In the genomic region with DNA sequence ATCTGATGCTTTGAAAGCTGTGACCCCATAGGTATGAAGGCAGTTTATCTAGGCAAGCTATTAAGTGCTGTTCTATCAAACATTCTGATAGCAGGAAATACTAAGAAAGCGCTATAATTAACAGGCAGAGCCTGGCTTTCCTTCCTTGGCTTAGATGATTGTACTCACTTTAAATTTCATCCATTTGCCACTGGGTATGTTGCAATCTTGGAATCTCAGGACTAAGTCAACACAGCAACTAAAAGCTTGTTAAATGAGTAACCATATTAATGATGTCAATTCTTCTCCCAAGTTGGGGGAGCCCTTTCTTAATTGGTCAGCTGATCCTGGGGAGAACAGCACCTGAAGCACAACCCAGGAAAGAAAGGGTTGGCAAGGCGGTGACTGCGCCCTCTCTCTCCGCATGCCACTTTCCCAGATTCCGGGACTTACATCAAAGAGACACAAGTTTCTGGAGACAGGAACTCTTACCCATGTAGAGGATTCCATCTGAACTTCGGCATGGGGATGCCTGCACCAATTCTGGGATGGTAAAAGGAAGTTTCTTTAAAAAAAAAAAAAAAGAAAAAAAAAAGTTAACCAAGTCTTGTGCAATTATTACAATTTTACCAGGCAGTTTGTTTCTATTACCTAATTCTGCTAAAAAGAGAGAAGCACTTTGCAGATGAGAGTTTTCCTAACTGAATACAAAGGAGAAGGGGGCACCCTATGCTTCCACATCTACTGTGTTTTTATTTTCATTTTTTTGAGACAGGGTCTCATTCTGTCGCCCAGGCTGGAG, we compare ENCODE assay signal across 1 cellular context.
TF ChIP-seq lines count a peak whose summit lies in the region.

No MANE protein-coding gene starts in this region.

TF ChIP-seq in HepG2, 621 proteins besides CTCF, POLR2A, EP300 and RAD21 (continued from another document and continues in another):
- TF ChIP-seq, protein P1, sequence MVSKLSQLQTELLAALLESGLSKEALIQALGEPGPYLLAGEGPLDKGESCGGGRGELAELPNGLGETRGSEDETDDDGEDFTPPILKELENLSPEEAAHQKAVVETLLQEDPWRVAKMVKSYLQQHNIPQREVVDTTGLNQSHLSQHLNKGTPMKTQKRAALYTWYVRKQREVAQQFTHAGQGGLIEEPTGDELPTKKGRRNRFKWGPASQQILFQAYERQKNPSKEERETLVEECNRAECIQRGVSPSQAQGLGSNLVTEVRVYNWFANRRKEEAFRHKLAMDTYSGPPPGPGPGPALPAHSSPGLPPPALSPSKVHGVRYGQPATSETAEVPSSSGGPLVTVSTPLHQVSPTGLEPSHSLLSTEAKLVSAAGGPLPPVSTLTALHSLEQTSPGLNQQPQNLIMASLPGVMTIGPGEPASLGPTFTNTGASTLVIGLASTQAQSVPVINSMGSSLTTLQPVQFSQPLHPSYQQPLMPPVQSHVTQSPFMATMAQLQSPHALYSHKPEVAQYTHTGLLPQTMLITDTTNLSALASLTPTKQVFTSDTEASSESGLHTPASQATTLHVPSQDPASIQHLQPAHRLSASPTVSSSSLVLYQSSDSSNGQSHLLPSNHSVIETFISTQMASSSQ (IDR thresholded peaks at IDR 0.05; ENCODE audit: low read depth), result peak; percentile 82
- TF ChIP-seq, protein P1 (CRISPR knock-in tag; IDR thresholded peaks at IDR 0.05; ENCODE audit: borderline replicate concordance), result peak; percentile 86; the same call in 1 of the 2 replicates
- TF ChIP-seq, protein P2, sequence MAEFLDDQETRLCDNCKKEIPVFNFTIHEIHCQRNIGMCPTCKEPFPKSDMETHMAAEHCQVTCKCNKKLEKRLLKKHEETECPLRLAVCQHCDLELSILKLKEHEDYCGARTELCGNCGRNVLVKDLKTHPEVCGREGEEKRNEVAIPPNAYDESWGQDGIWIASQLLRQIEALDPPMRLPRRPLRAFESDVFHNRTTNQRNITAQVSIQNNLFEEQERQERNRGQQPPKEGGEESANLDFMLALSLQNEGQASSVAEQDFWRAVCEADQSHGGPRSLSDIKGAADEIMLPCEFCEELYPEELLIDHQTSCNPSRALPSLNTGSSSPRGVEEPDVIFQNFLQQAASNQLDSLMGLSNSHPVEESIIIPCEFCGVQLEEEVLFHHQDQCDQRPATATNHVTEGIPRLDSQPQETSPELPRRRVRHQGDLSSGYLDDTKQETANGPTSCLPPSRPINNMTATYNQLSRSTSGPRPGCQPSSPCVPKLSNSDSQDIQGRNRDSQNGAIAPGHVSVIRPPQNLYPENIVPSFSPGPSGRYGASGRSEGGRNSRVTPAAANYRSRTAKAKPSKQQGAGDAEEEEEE (CRISPR knock-in tag; IDR thresholded peaks at IDR 0.05; ENCODE audit: borderline replicate concordance), result no peak
- no peak for TF ChIP-seq PRPF4 (IDR thresholded peaks at IDR 0.05; ENCODE audit: low read depth, low read length, poor library complexity, severe bottlenecking)
- peak; percentile 23; the same call in 1 of the 2 replicates for TF ChIP-seq SMYD3 (CRISPR knock-in tag; IDR thresholded peaks at IDR 0.05)
- TF ChIP-seq FOXA3 (CRISPR knock-in tag; IDR thresholded peaks at IDR 0.05), result peak; percentile 95
- no peak for TF ChIP-seq ZNF337 (CRISPR knock-in tag; IDR thresholded peaks at IDR 0.05; ENCODE audit: borderline replicate concordance, low read depth)
- TF ChIP-seq, protein P3, sequence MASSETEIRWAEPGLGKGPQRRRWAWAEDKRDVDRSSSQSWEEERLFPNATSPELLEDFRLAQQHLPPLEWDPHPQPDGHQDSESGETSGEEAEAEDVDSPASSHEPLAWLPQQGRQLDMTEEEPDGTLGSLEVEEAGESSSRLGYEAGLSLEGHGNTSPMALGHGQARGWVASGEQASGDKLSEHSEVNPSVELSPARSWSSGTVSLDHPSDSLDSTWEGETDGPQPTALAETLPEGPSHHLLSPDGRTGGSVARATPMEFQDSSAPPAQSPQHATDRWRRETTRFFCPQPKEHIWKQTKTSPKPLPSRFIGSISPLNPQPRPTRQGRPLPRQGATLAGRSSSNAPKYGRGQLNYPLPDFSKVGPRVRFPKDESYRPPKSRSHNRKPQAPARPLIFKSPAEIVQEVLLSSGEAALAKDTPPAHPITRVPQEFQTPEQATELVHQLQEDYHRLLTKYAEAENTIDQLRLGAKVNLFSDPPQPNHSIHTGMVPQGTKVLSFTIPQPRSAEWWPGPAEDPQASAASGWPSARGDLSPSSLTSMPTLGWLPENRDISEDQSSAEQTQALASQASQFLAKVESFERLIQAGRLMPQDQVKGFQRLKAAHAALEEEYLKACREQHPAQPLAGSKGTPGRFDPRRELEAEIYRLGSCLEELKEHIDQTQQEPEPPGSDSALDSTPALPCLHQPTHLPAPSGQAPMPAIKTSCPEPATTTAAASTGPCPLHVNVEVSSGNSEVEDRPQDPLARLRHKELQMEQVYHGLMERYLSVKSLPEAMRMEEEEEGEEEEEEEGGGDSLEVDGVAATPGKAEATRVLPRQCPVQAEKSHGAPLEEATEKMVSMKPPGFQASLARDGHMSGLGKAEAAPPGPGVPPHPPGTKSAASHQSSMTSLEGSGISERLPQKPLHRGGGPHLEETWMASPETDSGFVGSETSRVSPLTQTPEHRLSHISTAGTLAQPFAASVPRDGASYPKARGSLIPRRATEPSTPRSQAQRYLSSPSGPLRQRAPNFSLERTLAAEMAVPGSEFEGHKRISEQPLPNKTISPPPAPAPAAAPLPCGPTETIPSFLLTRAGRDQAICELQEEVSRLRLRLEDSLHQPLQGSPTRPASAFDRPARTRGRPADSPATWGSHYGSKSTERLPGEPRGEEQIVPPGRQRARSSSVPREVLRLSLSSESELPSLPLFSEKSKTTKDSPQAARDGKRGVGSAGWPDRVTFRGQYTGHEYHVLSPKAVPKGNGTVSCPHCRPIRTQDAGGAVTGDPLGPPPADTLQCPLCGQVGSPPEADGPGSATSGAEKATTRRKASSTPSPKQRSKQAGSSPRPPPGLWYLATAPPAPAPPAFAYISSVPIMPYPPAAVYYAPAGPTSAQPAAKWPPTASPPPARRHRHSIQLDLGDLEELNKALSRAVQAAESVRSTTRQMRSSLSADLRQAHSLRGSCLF (CRISPR knock-in tag; IDR thresholded peaks at IDR 0.05; ENCODE audit: borderline replicate concordance), result no peak
- TF ChIP-seq SPEN (CRISPR knock-in tag; IDR thresholded peaks at IDR 0.05; ENCODE audit: low read depth), result no peak
- no peak for TF ChIP-seq ZNF776 (CRISPR knock-in tag; IDR thresholded peaks at IDR 0.05)
- TF ChIP-seq, protein P4, sequence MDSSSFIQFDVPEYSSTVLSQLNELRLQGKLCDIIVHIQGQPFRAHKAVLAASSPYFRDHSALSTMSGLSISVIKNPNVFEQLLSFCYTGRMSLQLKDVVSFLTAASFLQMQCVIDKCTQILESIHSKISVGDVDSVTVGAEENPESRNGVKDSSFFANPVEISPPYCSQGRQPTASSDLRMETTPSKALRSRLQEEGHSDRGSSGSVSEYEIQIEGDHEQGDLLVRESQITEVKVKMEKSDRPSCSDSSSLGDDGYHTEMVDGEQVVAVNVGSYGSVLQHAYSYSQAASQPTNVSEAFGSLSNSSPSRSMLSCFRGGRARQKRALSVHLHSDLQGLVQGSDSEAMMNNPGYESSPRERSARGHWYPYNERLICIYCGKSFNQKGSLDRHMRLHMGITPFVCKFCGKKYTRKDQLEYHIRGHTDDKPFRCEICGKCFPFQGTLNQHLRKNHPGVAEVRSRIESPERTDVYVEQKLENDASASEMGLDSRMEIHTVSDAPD (CRISPR knock-in tag; IDR thresholded peaks at IDR 0.05), result no peak
- no peak for TF ChIP-seq NRL (CRISPR knock-in tag; IDR thresholded peaks at IDR 0.05; ENCODE audit: borderline replicate concordance)
- 0 out of 2 replicates have a peak, but pooled peaks have one; percentile 8 for TF ChIP-seq ATF1 (CRISPR knock-in tag; IDR thresholded peaks at IDR 0.05)
- no peak for TF ChIP-seq ZNF335 (CRISPR knock-in tag; IDR thresholded peaks at IDR 0.05)
- TF ChIP-seq ZNF75D (CRISPR knock-in tag; IDR thresholded peaks at IDR 0.05; ENCODE audit: borderline replicate concordance), result no peak
- TF ChIP-seq ZNF850 (CRISPR knock-in tag; conservative IDR thresholded peaks at IDR 0.05), result no peak
- no peak; the same call in 2 of the 3 replicates for TF ChIP-seq MXI1 (IDR thresholded peaks at IDR 0.05; ENCODE audit: borderline replicate concordance, low read depth, low read length)
- no peak for TF ChIP-seq PTBP1 (IDR thresholded peaks at IDR 0.05; ENCODE audit: low read depth, low read length, poor library complexity, severe bottlenecking)
- TF ChIP-seq LCORL (IDR thresholded peaks at IDR 0.05), result no peak
- TF ChIP-seq LCORL (CRISPR knock-in tag; IDR thresholded peaks at IDR 0.05), result peak; percentile 62
- TF ChIP-seq, protein P5, sequence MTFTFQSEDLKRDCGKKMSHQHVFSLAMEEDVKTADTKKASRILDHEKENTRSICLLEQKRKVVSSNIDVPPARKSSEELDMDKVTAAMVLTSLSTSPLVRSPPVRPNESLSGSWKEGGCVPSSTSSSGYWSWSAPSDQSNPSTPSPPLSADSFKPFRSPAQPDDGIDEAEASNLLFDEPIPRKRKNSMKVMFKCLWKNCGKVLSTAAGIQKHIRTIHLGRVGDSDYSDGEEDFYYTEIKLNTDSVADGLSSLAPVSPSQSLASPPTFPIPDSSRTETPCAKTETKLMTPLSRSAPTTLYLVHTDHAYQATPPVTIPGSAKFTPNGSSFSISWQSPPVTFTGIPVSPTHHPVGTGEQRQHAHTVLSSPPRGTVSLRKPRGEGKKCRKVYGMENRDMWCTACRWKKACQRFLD (CRISPR knock-in tag; IDR thresholded peaks at IDR 0.05; ENCODE audit: borderline replicate concordance), result no peak
- TF ChIP-seq, protein P6, sequence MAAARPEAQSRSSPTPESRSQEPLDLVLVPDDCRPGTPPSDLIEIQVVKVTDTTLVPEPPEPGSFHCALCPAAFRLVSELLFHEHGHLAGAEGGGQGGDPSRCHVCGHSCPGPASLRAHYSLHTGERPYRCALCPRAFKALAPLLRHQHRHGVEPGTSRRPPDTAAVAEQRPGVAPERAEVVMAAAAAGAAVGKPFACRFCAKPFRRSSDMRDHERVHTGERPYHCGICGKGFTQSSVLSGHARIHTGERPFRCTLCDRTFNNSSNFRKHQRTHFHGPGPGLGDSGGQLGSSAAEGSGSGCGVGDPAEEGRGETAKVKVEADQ (CRISPR knock-in tag; IDR thresholded peaks at IDR 0.05; ENCODE audit: borderline replicate concordance), result peak; percentile 53; the same call in 1 of the 2 replicates
- no peak for TF ChIP-seq ZNF20 (CRISPR knock-in tag; IDR thresholded peaks at IDR 0.05)
- TF ChIP-seq ZNF441 (CRISPR knock-in tag; IDR thresholded peaks at IDR 0.05; ENCODE audit: borderline replicate concordance), result no peak
- no peak for TF ChIP-seq KLF12 (CRISPR knock-in tag; IDR thresholded peaks at IDR 0.05; ENCODE audit: borderline replicate concordance)
- TF ChIP-seq ZNF883 (CRISPR knock-in tag; IDR thresholded peaks at IDR 0.05; ENCODE audit: not compliant biosample characterization), result no peak
- TF ChIP-seq, protein P7, sequence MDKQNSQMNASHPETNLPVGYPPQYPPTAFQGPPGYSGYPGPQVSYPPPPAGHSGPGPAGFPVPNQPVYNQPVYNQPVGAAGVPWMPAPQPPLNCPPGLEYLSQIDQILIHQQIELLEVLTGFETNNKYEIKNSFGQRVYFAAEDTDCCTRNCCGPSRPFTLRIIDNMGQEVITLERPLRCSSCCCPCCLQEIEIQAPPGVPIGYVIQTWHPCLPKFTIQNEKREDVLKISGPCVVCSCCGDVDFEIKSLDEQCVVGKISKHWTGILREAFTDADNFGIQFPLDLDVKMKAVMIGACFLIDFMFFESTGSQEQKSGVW (CRISPR knock-in tag; IDR thresholded peaks at IDR 0.05; ENCODE audit: borderline replicate concordance), result no peak
- TF ChIP-seq, protein P8, sequence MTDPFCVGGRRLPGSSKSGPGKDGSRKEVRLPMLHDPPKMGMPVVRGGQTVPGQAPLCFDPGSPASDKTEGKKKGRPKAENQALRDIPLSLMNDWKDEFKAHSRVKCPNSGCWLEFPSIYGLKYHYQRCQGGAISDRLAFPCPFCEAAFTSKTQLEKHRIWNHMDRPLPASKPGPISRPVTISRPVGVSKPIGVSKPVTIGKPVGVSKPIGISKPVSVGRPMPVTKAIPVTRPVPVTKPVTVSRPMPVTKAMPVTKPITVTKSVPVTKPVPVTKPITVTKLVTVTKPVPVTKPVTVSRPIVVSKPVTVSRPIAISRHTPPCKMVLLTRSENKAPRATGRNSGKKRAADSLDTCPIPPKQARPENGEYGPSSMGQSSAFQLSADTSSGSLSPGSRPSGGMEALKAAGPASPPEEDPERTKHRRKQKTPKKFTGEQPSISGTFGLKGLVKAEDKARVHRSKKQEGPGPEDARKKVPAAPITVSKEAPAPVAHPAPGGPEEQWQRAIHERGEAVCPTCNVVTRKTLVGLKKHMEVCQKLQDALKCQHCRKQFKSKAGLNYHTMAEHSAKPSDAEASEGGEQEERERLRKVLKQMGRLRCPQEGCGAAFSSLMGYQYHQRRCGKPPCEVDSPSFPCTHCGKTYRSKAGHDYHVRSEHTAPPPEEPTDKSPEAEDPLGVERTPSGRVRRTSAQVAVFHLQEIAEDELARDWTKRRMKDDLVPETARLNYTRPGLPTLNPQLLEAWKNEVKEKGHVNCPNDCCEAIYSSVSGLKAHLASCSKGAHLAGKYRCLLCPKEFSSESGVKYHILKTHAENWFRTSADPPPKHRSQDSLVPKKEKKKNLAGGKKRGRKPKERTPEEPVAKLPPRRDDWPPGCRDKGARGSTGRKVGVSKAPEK (CRISPR knock-in tag; IDR thresholded peaks at IDR 0.05; ENCODE audit: borderline replicate concordance), result no peak
- TF ChIP-seq ZBTB1 (CRISPR knock-in tag; IDR thresholded peaks at IDR 0.05; ENCODE audit: borderline replicate concordance), result no peak
- TF ChIP-seq ZNF121 (CRISPR knock-in tag; IDR thresholded peaks at IDR 0.05), result no peak
- TF ChIP-seq MAFF (IDR thresholded peaks at IDR 0.05; ENCODE audit: low read depth, low read length), result no peak
- TF ChIP-seq ZNF3 (CRISPR knock-in tag; IDR thresholded peaks at IDR 0.05), result no peak
- no peak for TF ChIP-seq ZNF432 (CRISPR knock-in tag; IDR thresholded peaks at IDR 0.05; ENCODE audit: borderline replicate concordance)
- no peak for TF ChIP-seq ZNF605 (CRISPR knock-in tag; IDR thresholded peaks at IDR 0.05)
- TF ChIP-seq RBFOX2 (IDR thresholded peaks at IDR 0.05; ENCODE audit: low read depth, low read length), result no peak
- TF ChIP-seq, protein P9, sequence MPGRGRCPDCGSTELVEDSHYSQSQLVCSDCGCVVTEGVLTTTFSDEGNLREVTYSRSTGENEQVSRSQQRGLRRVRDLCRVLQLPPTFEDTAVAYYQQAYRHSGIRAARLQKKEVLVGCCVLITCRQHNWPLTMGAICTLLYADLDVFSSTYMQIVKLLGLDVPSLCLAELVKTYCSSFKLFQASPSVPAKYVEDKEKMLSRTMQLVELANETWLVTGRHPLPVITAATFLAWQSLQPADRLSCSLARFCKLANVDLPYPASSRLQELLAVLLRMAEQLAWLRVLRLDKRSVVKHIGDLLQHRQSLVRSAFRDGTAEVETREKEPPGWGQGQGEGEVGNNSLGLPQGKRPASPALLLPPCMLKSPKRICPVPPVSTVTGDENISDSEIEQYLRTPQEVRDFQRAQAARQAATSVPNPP (CRISPR knock-in tag; IDR thresholded peaks at IDR 0.05), result no peak
- TF ChIP-seq ZNF7 (CRISPR knock-in tag; IDR thresholded peaks at IDR 0.05), result no peak
